ENCODE assay signal across 8 cellular contexts in genomic region chr17:42779942-42780815, GRCh38. TPM values are rescaled to one million over a fixed set of nuclear protein-coding genes. Genes with fewer than 3 reads are reported as not detected.
DNase-seq lines count a peak whose midpoint lies in the region; ATAC-seq and TF ChIP-seq lines count a peak whose summit lies in the region.

Gene WNK4, plus strand, starts transcription at chr17:42780610. Its CDS starts 89 bp downstream, at chr17:42780699.

- ATAC-seq in gastroesophageal sphincter (peak; percentile 52), HG03039 (IDR thresholded peaks at IDR 0.05; ENCODE audit: unreplicated experiment) (no peak), HG03469 (IDR thresholded peaks at IDR 0.05; ENCODE audit: unreplicated experiment) (no peak), GM19023 (IDR thresholded peaks at IDR 0.05; ENCODE audit: unreplicated experiment) (no peak)

- H3K9ac ChIP-seq in ES-I3 (ENCODE audit: low read depth, low read length) (peak within 1 kb of the TSS; percentile 66), trophoblast cell (ENCODE audit: low read length) (peak within 1 kb of the TSS; percentile 50)

- H3K4me3 ChIP-seq in gastroesophageal sphincter (peak within 1 kb of the TSS; percentile 30 to 55), trophoblast cell (ENCODE audit: low read depth, low read length) (peak within 1 kb of the TSS; percentile 60)

- H4K8ac ChIP-seq in trophoblast cell (ENCODE audit: low read depth, low read length): peak within 1 kb of the TSS; percentile 59

- no peak within 1 kb of the TSS for H2BK120ac ChIP-seq in trophoblast cell (ENCODE audit: insufficient read depth, low read length, poor library complexity)

- H3K4me1 ChIP-seq in ES-I3 (ENCODE audit: insufficient read depth, low read length) (peaks cover 28% of the 10 kb centered on the region), gastroesophageal sphincter (peaks cover 0 to 58% (median 6%) of the 10 kb centered on the region in 3 donors), trophoblast cell (ENCODE audit: control insufficient read depth in 1 of 2, insufficient read depth in 2 of 2, low read length in 2 of 2) (peaks cover 24 to 29% of the 10 kb centered on the region in 2 experiments)

- H3K27me3 ChIP-seq in gastroesophageal sphincter: peaks cover 50% of the 10 kb centered on the region
- H3K27me3 ChIP-seq in trophoblast cell (ENCODE audit: insufficient read depth, low read length): peaks cover 9% of the 10 kb centered on the region

- H3K14ac ChIP-seq in trophoblast cell (ENCODE audit: low read length): peak within 1 kb of the TSS; percentile 30

- peaks cover 4% of the 10 kb centered on the region for H3K79me2 ChIP-seq in trophoblast cell (ENCODE audit: control insufficient read depth, insufficient read depth, low read length, poor library complexity)

- no peak within 1 kb of the TSS for H2BK5ac ChIP-seq in trophoblast cell (ENCODE audit: low read depth, low read length, poor library complexity)

- no peak within 1 kb of the TSS for H4K91ac ChIP-seq in trophoblast cell (ENCODE audit: low read depth, low read length)

- no peak for TF ChIP-seq CTCF in gastroesophageal sphincter (IDR thresholded peaks at IDR 0.05)

- peak within 1 kb of the TSS; percentile 24 for H4K12ac ChIP-seq in trophoblast cell (ENCODE audit: low read depth, low read length)

- H3K23ac ChIP-seq in trophoblast cell (ENCODE audit: low read length): no peak within 1 kb of the TSS

- DNase-seq in SW480 (ENCODE audit: low spot score) (peak; percentile 49), trophoblast cell (peak in 1 of 2 donors; percentile 15), UCSD-AML1 (lab: John Stamatoyannopoulos, UW; ENCODE audit: unreplicated experiment) (no peak)

- no peak for TF ChIP-seq EP300 in gastroesophageal sphincter (IDR thresholded peaks at IDR 0.05)

- TF ChIP-seq POLR2A in gastroesophageal sphincter (IDR thresholded peaks at IDR 0.05): peak in 1 of 2 donors; percentile 12

- H3K9me3 ChIP-seq in ES-I3 (ENCODE audit: control insufficient read depth, insufficient read depth, low read length) (no peaks in the 10 kb centered on the region), gastroesophageal sphincter (no peaks in the 10 kb centered on the region), trophoblast cell (ENCODE audit: insufficient read depth, low read depth, low read length) (no peaks in the 10 kb centered on the region)

- H2AK5ac ChIP-seq in trophoblast cell (ENCODE audit: low read length): no peak within 1 kb of the TSS

- 0% methylated on average over 6 of the region's 59 CpGs; no CpG with 5 or more reads in 1 of the 2 donors for WGBS in gastroesophageal sphincter (ENCODE audit: low coverage in 1 of 2), 2 donors
- no CpG with 5 or more reads among the region's 59 CpGs for WGBS in trophoblast cell (ENCODE audit: extremely low coverage, insufficient coverage, insufficient read length)

- H3K18ac ChIP-seq in trophoblast cell (ENCODE audit: low read length): peak within 1 kb of the TSS; percentile 47

- no peak within 1 kb of the TSS for H3K4ac ChIP-seq in trophoblast cell (ENCODE audit: low read depth, low read length)

- H3K4me2 ChIP-seq in trophoblast cell (ENCODE audit: low read length): peak within 1 kb of the TSS; percentile 61

- peak within 1 kb of the TSS; percentile 67 for H2AFZ ChIP-seq in trophoblast cell (ENCODE audit: insufficient read depth, low read length, poor library complexity)

- H3K36me3 ChIP-seq in ES-I3 (ENCODE audit: insufficient read depth, low read length): peaks cover 15% of the 10 kb centered on the region
- peaks cover 0 to 47% of the 10 kb centered on the region in 2 donors for H3K36me3 ChIP-seq in gastroesophageal sphincter
- peaks cover 21 to 26% of the 10 kb centered on the region in 2 experiments for H3K36me3 ChIP-seq in trophoblast cell (ENCODE audit: control insufficient read depth in 1 of 2, insufficient read depth in 2 of 2, low read length in 2 of 2)

- peaks cover 4% of the 10 kb centered on the region for H3K79me1 ChIP-seq in trophoblast cell (ENCODE audit: low read length)

- no peak within 1 kb of the TSS for H2BK12ac ChIP-seq in trophoblast cell (ENCODE audit: low read length)

- H3K27ac ChIP-seq in gastroesophageal sphincter (peak within 1 kb of the TSS in 3 of 4 donors; percentile 65 to 76 (median 68)), trophoblast cell (ENCODE audit: low read depth, low read length) (no peak within 1 kb of the TSS)

RNA-seq across cellular contexts. Expression of gene WNK4, which starts in this region (rescaled TPM):
- 1 to 10 TPM in 3 of 4 donors, under 1 TPM in 1; 0.78 to 6.7 (median 1.6) TPM for total RNA-seq in gastroesophageal sphincter
- polyA plus RNA-seq in trophoblast cell (2013): 1.7 and 1.9 TPM in 2 replicates
